9 cellular contexts compared by ENCODE assay signal in the genomic region with DNA sequence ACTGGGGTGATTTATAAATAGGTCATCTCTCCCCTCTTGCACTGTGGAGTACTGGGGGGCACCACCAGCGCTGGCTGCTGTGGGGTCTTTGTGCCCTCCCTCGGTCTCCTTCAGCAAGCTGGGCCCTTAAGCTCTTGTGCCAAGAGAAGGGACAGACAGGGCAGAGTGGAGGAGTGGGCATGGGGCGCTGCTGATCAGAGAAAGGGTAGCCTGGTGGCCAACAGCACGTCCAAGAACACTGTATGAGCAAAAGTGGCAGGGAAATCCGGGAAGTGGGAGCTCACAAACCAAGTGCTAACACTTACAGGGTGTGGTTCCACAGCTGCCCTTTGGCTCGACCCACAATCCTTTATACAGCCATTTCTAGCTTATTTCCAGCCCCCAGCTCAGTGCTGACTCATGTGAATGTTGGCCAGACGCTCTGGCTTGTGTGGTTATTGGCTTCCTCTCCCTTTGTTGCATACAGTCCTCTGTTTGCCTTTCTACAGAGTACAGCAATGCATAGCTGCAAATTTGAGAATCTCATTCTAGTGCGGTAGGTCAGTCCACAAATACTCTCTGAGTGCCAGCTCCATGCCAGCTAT.
A peak's percentile ranks its signal among the peaks of the same experiment; 100 is the strongest.
DNase-seq lines count a peak whose midpoint lies in the region; ATAC-seq, FAIRE-seq and TF ChIP-seq lines count a peak whose summit lies in the region.
"Had no signal": no experiment of that assay in that cellular context is flagged by ENCODE, and none has a peak within 500 bp of the region (broad histone marks: within the 10 kb centered on the region; RNA-seq: fewer than 3 reads in every experiment).

No MANE protein-coding gene starts in this region.

- WGBS in pancreas, 2 donors, result 74 to 79% methylated on average over 8 of the region's 8 CpGs

- H3K4me1 ChIP-seq in pancreas, result peaks cover 0 to 9% (median 0%) of the 10 kb centered on the region in 3 donors

- H3K36me3 ChIP-seq in pancreas, result no peaks in the 10 kb centered on the region

- CTCF ChIA-PET in WTC11 (lab: Charles Lee), result interaction anchor here (1.0 to 2.0 kb wide), 2 partner anchors 10 to 374 kb away, joined by 3 to 6 read pairs; no protein-coding TSS in a partner anchor

- no peaks in the 10 kb centered on the region for H3K27me3 ChIP-seq in pancreas

- H3K36me3 Mint-ChIP-seq in WTC11, result no peaks in the 10 kb centered on the region

- peak; percentile 71 for DNase-seq in ELR (ENCODE audit: low read depth)
- peak; percentile 69 for DNase-seq in NCI-H226
- DNase-seq in erythroblast (lab: John Stamatoyannopoulos, UW), result peak; percentile 23 to 25
- DNase-seq in pancreas, result peak in 1 of 6 donors; percentile 17
- no peak for DNase-seq in epidermal melanocyte (ENCODE audit: insufficient read length, low spot score)
- DNase-seq in midbrain (lab: John Stamatoyannopoulos, UW), result no peak
- DNase-seq in WTC11 (ENCODE audit: low spot score), result no peak
- DNase-seq in NCI-H1436 (lab: John Stamatoyannopoulos, UW), result no peak
- DNase-seq: activated CD4-positive, alpha-beta T cell treated with anti-CD3 and anti-CD28 coated beads, Interleukin-2, amount 50 U/mL, for 48 hours had no signal

- no peak for TF ChIP-seq POLR2A in erythroblast (IDR thresholded peaks at IDR 0.05; ENCODE audit: low read length)

- FAIRE-seq in pancreas (lab: Jason Lieb, UNC), result no peak

- H3K4me3 ChIP-seq in pancreas, result no peak overlapping the region

- H3K27me3 Mint-ChIP-seq in WTC11 (ENCODE audit: low read depth), result no peaks in the 10 kb centered on the region

- no peaks in the 10 kb centered on the region for H3K9me3 ChIP-seq in pancreas

- no peak overlapping the region for H3K4me3 Mint-ChIP-seq in WTC11

- no peak overlapping the region for H3K27ac Mint-ChIP-seq in WTC11

- H3K27ac ChIP-seq in pancreas, result no peak overlapping the region

- peak in 3 of 4 donors; percentile 72 to 78 (median 73) for ATAC-seq in pancreas
- no peak for ATAC-seq in WTC11

- peaks cover 14% of the 10 kb centered on the region for H3K4me1 Mint-ChIP-seq in WTC11

- intact Hi-C loops in pancreas (cut with DNase I), result no loop called here

- POLR2A ChIA-PET in WTC11 (lab: Charles Lee), result no interaction called here

- TF ChIP-seq CTCF in pancreas (IDR thresholded peaks at IDR 0.05) (no peak), WTC11 (IDR thresholded peaks at IDR 0.05) (no peak)

- no peaks in the 10 kb centered on the region for H3K9me3 Mint-ChIP-seq in WTC11

TF ChIP-seq in WTC11, 78 proteins besides CTCF, POLR2A, EP300 and RAD21:
- TF ChIP-seq, protein P1, sequence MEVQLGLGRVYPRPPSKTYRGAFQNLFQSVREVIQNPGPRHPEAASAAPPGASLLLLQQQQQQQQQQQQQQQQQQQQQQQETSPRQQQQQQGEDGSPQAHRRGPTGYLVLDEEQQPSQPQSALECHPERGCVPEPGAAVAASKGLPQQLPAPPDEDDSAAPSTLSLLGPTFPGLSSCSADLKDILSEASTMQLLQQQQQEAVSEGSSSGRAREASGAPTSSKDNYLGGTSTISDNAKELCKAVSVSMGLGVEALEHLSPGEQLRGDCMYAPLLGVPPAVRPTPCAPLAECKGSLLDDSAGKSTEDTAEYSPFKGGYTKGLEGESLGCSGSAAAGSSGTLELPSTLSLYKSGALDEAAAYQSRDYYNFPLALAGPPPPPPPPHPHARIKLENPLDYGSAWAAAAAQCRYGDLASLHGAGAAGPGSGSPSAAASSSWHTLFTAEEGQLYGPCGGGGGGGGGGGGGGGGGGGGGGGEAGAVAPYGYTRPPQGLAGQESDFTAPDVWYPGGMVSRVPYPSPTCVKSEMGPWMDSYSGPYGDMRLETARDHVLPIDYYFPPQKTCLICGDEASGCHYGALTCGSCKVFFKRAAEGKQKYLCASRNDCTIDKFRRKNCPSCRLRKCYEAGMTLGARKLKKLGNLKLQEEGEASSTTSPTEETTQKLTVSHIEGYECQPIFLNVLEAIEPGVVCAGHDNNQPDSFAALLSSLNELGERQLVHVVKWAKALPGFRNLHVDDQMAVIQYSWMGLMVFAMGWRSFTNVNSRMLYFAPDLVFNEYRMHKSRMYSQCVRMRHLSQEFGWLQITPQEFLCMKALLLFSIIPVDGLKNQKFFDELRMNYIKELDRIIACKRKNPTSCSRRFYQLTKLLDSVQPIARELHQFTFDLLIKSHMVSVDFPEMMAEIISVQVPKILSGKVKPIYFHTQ (CRISPR knock-in tag; IDR thresholded peaks at IDR 0.05), result no peak
- TF ChIP-seq ELF4 (CRISPR knock-in tag; IDR thresholded peaks at IDR 0.05; ENCODE audit: low read depth), result no peak
- TF ChIP-seq FOXP1 (CRISPR knock-in tag; IDR thresholded peaks at IDR 0.05; ENCODE audit: borderline replicate concordance), result no peak
- no peak for TF ChIP-seq TEAD1 (CRISPR knock-in tag; IDR thresholded peaks at IDR 0.05)
- TF ChIP-seq, protein P2, sequence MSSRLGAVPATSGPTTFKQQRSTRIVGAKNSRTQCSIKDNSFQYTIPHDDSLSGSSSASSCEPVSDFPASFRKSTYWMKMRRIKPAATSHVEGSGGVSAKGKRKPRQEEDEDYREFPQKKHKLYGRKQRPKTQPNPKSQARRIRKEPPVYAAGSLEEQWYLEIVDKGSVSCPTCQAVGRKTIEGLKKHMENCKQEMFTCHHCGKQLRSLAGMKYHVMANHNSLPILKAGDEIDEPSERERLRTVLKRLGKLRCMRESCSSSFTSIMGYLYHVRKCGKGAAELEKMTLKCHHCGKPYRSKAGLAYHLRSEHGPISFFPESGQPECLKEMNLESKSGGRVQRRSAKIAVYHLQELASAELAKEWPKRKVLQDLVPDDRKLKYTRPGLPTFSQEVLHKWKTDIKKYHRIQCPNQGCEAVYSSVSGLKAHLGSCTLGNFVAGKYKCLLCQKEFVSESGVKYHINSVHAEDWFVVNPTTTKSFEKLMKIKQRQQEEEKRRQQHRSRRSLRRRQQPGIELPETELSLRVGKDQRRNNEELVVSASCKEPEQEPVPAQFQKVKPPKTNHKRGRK (CRISPR knock-in tag; IDR thresholded peaks at IDR 0.05; ENCODE audit: borderline replicate concordance), result no peak
- TF ChIP-seq, protein P3, sequence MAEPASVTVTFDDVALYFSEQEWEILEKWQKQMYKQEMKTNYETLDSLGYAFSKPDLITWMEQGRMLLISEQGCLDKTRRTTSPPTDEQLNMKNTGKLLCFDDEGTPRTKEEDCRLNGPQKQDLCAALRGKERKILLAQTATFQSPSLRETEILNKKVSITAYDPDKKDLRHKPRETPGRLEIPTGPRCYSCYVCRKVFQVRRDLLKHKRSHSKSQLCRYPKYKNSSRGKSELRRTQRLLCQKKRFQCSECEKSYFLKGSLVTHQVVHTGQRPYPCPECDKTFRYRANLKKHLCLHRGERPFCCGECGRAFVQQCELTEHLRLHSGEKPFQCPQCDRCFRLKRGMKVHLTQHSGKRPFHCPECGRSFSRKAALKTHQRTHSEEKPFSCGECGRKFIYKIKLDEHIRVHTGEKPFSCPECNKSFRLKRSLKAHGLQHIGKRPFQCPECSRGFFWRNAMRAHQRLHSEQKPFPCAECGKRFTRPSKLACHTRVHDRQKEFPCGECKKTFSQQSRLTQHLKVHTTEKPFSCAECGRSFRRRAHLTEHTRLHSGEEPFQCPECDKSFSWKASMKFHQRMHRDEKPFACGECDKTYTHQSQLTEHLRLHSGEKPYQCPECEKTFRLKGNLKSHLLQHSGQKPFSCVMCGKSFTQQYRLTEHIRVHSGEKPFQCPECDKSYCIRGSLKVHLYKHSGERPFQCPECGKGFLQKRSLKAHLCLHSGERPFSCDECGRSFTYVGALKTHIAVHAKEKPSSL (CRISPR knock-in tag; conservative IDR thresholded peaks at IDR 0.05), result no peak
TF ChIP-seq in WTC11: peak in this region for 0.

Comparison
In these comparisons a context has a peak if more than half of its experiments do, and no peak if none do; other contexts are left out.
1. DNase-seq: peak in ELR (single experiment), NCI-H226 (single experiment) and erythroblast (2 of 2); none in epidermal melanocyte (single experiment), midbrain (single experiment), WTC11 (single experiment) and NCI-H1436 (single experiment).